ENCODE assay signal across 22 cellular contexts in genomic region chr13:42477588-42478190, GRCh38.
DNase-seq lines count a peak whose midpoint lies in the region; ATAC-seq and TF ChIP-seq lines count a peak whose summit lies in the region.
"Had no signal": no experiment of that assay in that cellular context is flagged by ENCODE, and none has a peak within 500 bp of the region (broad histone marks: within the 10 kb centered on the region; RNA-seq: fewer than 3 reads in every experiment).

No MANE protein-coding gene starts in this region.

- no peaks in the 10 kb centered on the region for H3K9me3 ChIP-seq in IMR-90 (ENCODE audit: control insufficient read depth, insufficient read depth, low read length)
- H3K9me3 ChIP-seq in osteoblast (ENCODE audit: low read depth, low read length), result no peaks in the 10 kb centered on the region
- H3K9me3 ChIP-seq in H9 (ENCODE audit: control insufficient read depth, low read depth, low read length), result peaks cover 9% of the 10 kb centered on the region
- H3K9me3 ChIP-seq: thyroid gland had no signal

- H2AK9ac ChIP-seq in IMR-90 (replicated peaks; ENCODE audit: low read depth, low read length, poor library complexity), result no peak overlapping the region

- H3K56ac ChIP-seq in IMR-90 (ENCODE audit: extremely low read depth, insufficient read depth, low read length) (no peak overlapping the region), H9 (ENCODE audit: insufficient read length, low read depth, low read length) (no peak overlapping the region)

- H3K4ac ChIP-seq in IMR-90 (ENCODE audit: low read depth, low read length), result no peak overlapping the region
- no peak overlapping the region for H3K4ac ChIP-seq in H9 (ENCODE audit: low read depth, low read length)

- no CpG with 5 or more reads among the region's 10 CpGs for WGBS in IMR-90 (ENCODE audit: extremely low coverage in 2 of 2, insufficient read length in 1 of 2), 2 experiments
- no CpG with 5 or more reads among the region's 10 CpGs for WGBS in H9 (ENCODE audit: extremely low coverage, insufficient read length, low lambda C conversion rate)

- BruUV-seq in IMR-90 (replicated peaks; lab: Mats Ljungman, UMichigan), result no TSS peak

- no peaks in the 10 kb centered on the region for H3K9me3 Mint-ChIP-seq in chondrocyte (ENCODE audit: low read depth)
- peaks cover 12 to 15% of the 10 kb centered on the region in 2 experiments for H3K9me3 Mint-ChIP-seq in H9
- H3K9me3 Mint-ChIP-seq: activated T-helper 17 cell treated with anti-CD3 and anti-CD28 coated beads, Interleukin-2, amount 50 U/mL, for 72 hours; HFFc6 had no signal

- no peak overlapping the region for H3T11ph ChIP-seq in H9 (ENCODE audit: low read length)

- H3K79me2 ChIP-seq in osteoblast (ENCODE audit: insufficient read depth, low read length), result no peaks in the 10 kb centered on the region
- H3K79me2 ChIP-seq in H9 (ENCODE audit: insufficient read depth, low read length), result no peaks in the 10 kb centered on the region

- no peak overlapping the region for H2BK120ac ChIP-seq in IMR-90 (ENCODE audit: low read depth, low read length)
- no peak overlapping the region for H2BK120ac ChIP-seq in H9 (ENCODE audit: low read depth, low read length, poor library complexity, severe bottlenecking)

- H3K23ac ChIP-seq in IMR-90 (ENCODE audit: low read depth, low read length) (no peak overlapping the region), H9 (ENCODE audit: insufficient read length, low read depth, low read length) (no peak overlapping the region)

- H3K27me3 Mint-ChIP-seq in chondrocyte (ENCODE audit: low read depth) (no peaks in the 10 kb centered on the region), H9 (ENCODE audit: low read depth) (no peaks in the 10 kb centered on the region)
- H3K27me3 Mint-ChIP-seq: activated naive CD8-positive, alpha-beta T cell treated with anti-CD3 and anti-CD28 coated beads for 36 hours; activated T-helper 17 cell treated with anti-CD3 and anti-CD28 coated beads, Interleukin-2, amount 50 U/mL, for 72 hours had no signal

- no peaks in the 10 kb centered on the region for H3K9me1 ChIP-seq in IMR-90 (ENCODE audit: insufficient read depth, low read length)

- dilution Hi-C loops in IMR-90 (cut with HindIII; ENCODE audit: low sequenced_read_pairs, unreplicated experiment), result no loop called here

- no peak for TF ChIP-seq POLR2A in IMR-90 (IDR thresholded peaks at IDR 0.05; ENCODE audit: low read depth, low read length)

- H3K79me1 ChIP-seq in IMR-90 (ENCODE audit: low read depth in 1 of 2, low read length in 2 of 2) (no peaks in the 10 kb centered on the region), H9 (ENCODE audit: insufficient read depth, low read depth, low read length, poor library complexity, severe bottlenecking) (no peaks in the 10 kb centered on the region)

- H3K4me1 ChIP-seq in IMR-90 (ENCODE audit: control insufficient read depth, insufficient read depth, low read length) (peaks cover 3% of the 10 kb centered on the region; the same call in 1 of the 2 replicates), osteoblast (ENCODE audit: insufficient read depth, low read length) (peaks cover 3% of the 10 kb centered on the region), H9 (ENCODE audit: insufficient read depth, low read length) (no peaks in the 10 kb centered on the region)
- H3K4me1 ChIP-seq: thyroid gland had no signal

- H4K5ac ChIP-seq in IMR-90 (ENCODE audit: low read depth, low read length) (no peak overlapping the region), H9 (ENCODE audit: insufficient read length, low read depth, low read length) (no peak overlapping the region)

- H3K36me3 ChIP-seq in IMR-90 (ENCODE audit: control insufficient read depth, insufficient read depth, low read length) (no peaks in the 10 kb centered on the region), osteoblast (ENCODE audit: insufficient read depth, low read length) (no peaks in the 10 kb centered on the region)
- H3K36me3 ChIP-seq: brain microvascular endothelial cell, thyroid gland had no signal

- TF ChIP-seq RAD21 in IMR-90 (IDR thresholded peaks at IDR 0.05; ENCODE audit: low read length), result no peak

- no peak for TF ChIP-seq CTCF in IMR-90 (conservative IDR thresholded peaks at IDR 0.05; ENCODE audit: low read depth, low read length)
- TF ChIP-seq CTCF in chondrocyte (IDR thresholded peaks at IDR 0.05), result no peak
- no peak for TF ChIP-seq CTCF in osteoblast (IDR thresholded peaks at IDR 0.05; ENCODE audit: extremely low read depth, low read depth, low read length)
- TF ChIP-seq CTCF in H9 (conservative IDR thresholded peaks at IDR 0.05), result no peak

- H3K4me2 ChIP-seq in IMR-90 (ENCODE audit: low read depth, low read length), result peak overlapping the region; percentile 24; the same call in 1 of the 2 replicates
- H3K4me2 ChIP-seq in osteoblast (ENCODE audit: insufficient read depth, low read length), result no peak overlapping the region
- no peak overlapping the region for H3K4me2 ChIP-seq in H9 (ENCODE audit: insufficient read depth, insufficient read length, low read length)
- H3K4me2 ChIP-seq: KMS-11 had no signal

- H3K27ac Mint-ChIP-seq in chondrocyte (ENCODE audit: unreplicated experiment) (peak overlapping the region; percentile 17), H9 (no peak overlapping the region)
- H3K27ac Mint-ChIP-seq: activated naive CD8-positive, alpha-beta T cell treated with anti-CD3 and anti-CD28 coated beads for 36 hours; activated T-helper 17 cell treated with anti-CD3 and anti-CD28 coated beads, Interleukin-2, amount 50 U/mL, for 72 hours; endodermal cell; HFFc6; T-helper 2 cell treated with Interferon-gamma antibody and Interleukin-4, amounts not matched to agents 5 μg/mL and 100 μg/mL, for 36 hours had no signal

- peak overlapping the region; percentile 16 for H2AFZ ChIP-seq in IMR-90 (replicated peaks; ENCODE audit: low read length, poor library complexity)
- H2AFZ ChIP-seq in osteoblast (ENCODE audit: low read length), result peak overlapping the region; percentile 77
- H2AFZ ChIP-seq in H9 (ENCODE audit: low read length), result no peak overlapping the region

- no peak overlapping the region for H2BK15ac ChIP-seq in IMR-90 (ENCODE audit: low read depth, low read length)
- H2BK15ac ChIP-seq in H9 (ENCODE audit: low read depth, low read length), result no peak overlapping the region

- no peak for ATAC-seq in IMR-90 (ENCODE audit: low read depth)
- ATAC-seq: activated T-helper 17 cell treated with anti-CD3 and anti-CD28 coated beads, Interleukin-2, amount 50 U/mL, for 72 hours; stimulated activated naive CD8-positive, alpha-beta T cell treated with anti-CD3 and anti-CD28 coated beads, Interleukin-15, Interleukin-2, amounts not matched to agents 100 U/mL and 50 U/mL, for 24 hours had no signal

- H3K4me1 Mint-ChIP-seq in chondrocyte (ENCODE audit: low read depth) (peaks cover 23% of the 10 kb centered on the region), H9 (peaks cover 3 to 5% of the 10 kb centered on the region in 2 experiments; a peak in 3 of 4 replicates)

- H3K27ac ChIP-seq in IMR-90 (ENCODE audit: insufficient read depth, low read length) (no peak overlapping the region; the same call in 1 of the 2 replicates), osteoblast (ENCODE audit: low read depth, low read length) (no peak overlapping the region), H9 (ENCODE audit: insufficient read length, low read depth, low read length) (no peak overlapping the region)
- H3K27ac ChIP-seq: brain microvascular endothelial cell, coronary artery, KMS-11, RWPE1, thyroid gland had no signal

- no peak overlapping the region for H3K4me3 Mint-ChIP-seq in chondrocyte (ENCODE audit: unreplicated experiment)
- H3K4me3 Mint-ChIP-seq in H9, result no peak overlapping the region
- H3K4me3 Mint-ChIP-seq: activated naive CD8-positive, alpha-beta T cell treated with anti-CD3 and anti-CD28 coated beads for 36 hours; activated T-helper 17 cell treated with anti-CD3 and anti-CD28 coated beads, Interleukin-2, amount 50 U/mL, for 72 hours; endodermal cell; HFFc6; T-helper 2 cell treated with Interferon-gamma antibody and Interleukin-4, amounts not matched to agents 5 μg/mL and 100 μg/mL, for 36 hours had no signal

- no peak overlapping the region for H3K14ac ChIP-seq in IMR-90 (replicated peaks; ENCODE audit: low read depth, low read length)
- no peak overlapping the region for H3K14ac ChIP-seq in H9 (ENCODE audit: insufficient read depth, low read length)

- no peak overlapping the region for H4K91ac ChIP-seq in IMR-90 (ENCODE audit: insufficient read depth, low read depth, low read length)
- H4K91ac ChIP-seq in H9 (ENCODE audit: insufficient read length, low read depth, low read length), result no peak overlapping the region

- no peak overlapping the region for H2AK5ac ChIP-seq in IMR-90 (ENCODE audit: low read depth, low read length)
- H2AK5ac ChIP-seq in H9 (ENCODE audit: insufficient read length, low read length), result no peak overlapping the region

- CTCF ChIA-PET in IMR-90 (lab: Yijun Ruan, JAX), result interaction anchor here (1.4 kb wide), 1 partner anchor 16 kb away, joined by 3 read pairs; no protein-coding TSS in a partner anchor

- H4K20me1 ChIP-seq in IMR-90 (ENCODE audit: insufficient read depth, low read length), result no peaks in the 10 kb centered on the region
- H4K20me1 ChIP-seq in osteoblast (ENCODE audit: insufficient read depth, low read length), result no peaks in the 10 kb centered on the region
- H4K20me1 ChIP-seq in H9 (ENCODE audit: control insufficient read depth, insufficient read depth, insufficient read length), result no peaks in the 10 kb centered on the region

- H2BK5ac ChIP-seq in IMR-90 (ENCODE audit: low read depth, low read length, poor library complexity, severe bottlenecking) (no peak overlapping the region), H9 (ENCODE audit: insufficient read length, low read length) (no peak overlapping the region)

- H2BK20ac ChIP-seq in IMR-90 (ENCODE audit: low read depth, low read length) (no peak overlapping the region), H9 (ENCODE audit: low read depth, low read length, poor library complexity, severe bottlenecking) (no peak overlapping the region)

- in situ Hi-C loops in IMR-90 (cut with MboI; ENCODE audit: low sequenced_read_pairs), result no loop called here

- no peaks in the 10 kb centered on the region for H3K23me2 ChIP-seq in H9 (ENCODE audit: insufficient read length, low read depth, low read length, poor library complexity, severe bottlenecking)

- POLR2A ChIA-PET in IMR-90 (lab: Charles Lee; ENCODE audit: unreplicated experiment), result no interaction called here

- no peak for DNase-seq in IMR-90
- peak; percentile 51 for DNase-seq in NCI-H1694 treated with DMSO at 0.1 percent for 48 hours (lab: John Stamatoyannopoulos, UW)
- DNase-seq in chondrocyte (ENCODE audit: low spot score), result no peak
- no peak for DNase-seq in osteoblast (ENCODE audit: insufficient read length, low spot score, missing footprints)
- no peak for DNase-seq in stimulated activated CD4-positive, alpha-beta T cell treated with anti-CD3 and anti-CD28 coated beads, Interleukin-2, amount 100 ng/mL, for 48 hours
- no peak for DNase-seq in H9
- no peak for DNase-seq in NOMO-1 (lab: John Stamatoyannopoulos, UW; ENCODE audit: unreplicated experiment in 2 of 2)
- DNase-seq: activated CD4-positive, alpha-beta T cell treated with anti-CD3 and anti-CD28 coated beads, Interleukin-2, amount 50 U/mL, for 1 hour; activated naive CD8-positive, alpha-beta T cell treated with anti-CD3 and anti-CD28 coated beads for 36 hours; endodermal cell; NCI-H1048; NCI-H2081 treated with DMSO at 0.1 percent for 48 hours; NCI-H510A; stimulated activated naive CD8-positive, alpha-beta T cell treated with anti-CD3 and anti-CD28 coated beads, Interleukin-15, Interleukin-2, amounts not matched to agents 100 U/mL and 50 U/mL, for 24 hours; thyroid gland had no signal

- H3K4me3 ChIP-seq in IMR-90 (ENCODE audit: insufficient read depth, low read depth, low read length) (no peak overlapping the region), osteoblast (ENCODE audit: insufficient read depth, low read length) (no peak overlapping the region)
- H3K4me3 ChIP-seq: coronary artery, thyroid gland had no signal

- no peak overlapping the region for H3K18ac ChIP-seq in IMR-90 (ENCODE audit: low read depth, low read length)
- no peak overlapping the region for H3K18ac ChIP-seq in H9 (ENCODE audit: insufficient read length, low read depth, low read length)

- H4K8ac ChIP-seq in IMR-90 (ENCODE audit: low read depth in 2 of 2, low read length in 2 of 2) (no peak overlapping the region), H9 (replicated peaks; ENCODE audit: insufficient read length, low read depth, low read length) (no peak overlapping the region)

- no peak overlapping the region for H2BK12ac ChIP-seq in H9 (ENCODE audit: insufficient read length, low read depth, low read length)

- intact Hi-C loops in IMR-90 (cut with micrococcal nuclease), result no loop called here

- no peak overlapping the region for H3K9ac ChIP-seq in IMR-90 (ENCODE audit: low read depth, low read length)
- H3K9ac ChIP-seq in H9 (ENCODE audit: extremely low read depth, insufficient read length, low read length), result no peak overlapping the region
- H3K9ac ChIP-seq: KMS-11 had no signal

- H3K36me3 Mint-ChIP-seq in chondrocyte (ENCODE audit: low read depth) (no peaks in the 10 kb centered on the region), H9 (ENCODE audit: insufficient read depth in 1 of 3, low read depth in 3 of 3) (peaks cover 2 to 21% (median 2%) of the 10 kb centered on the region in 3 experiments; a peak in 5 of 7 replicates)

- H3K27me3 ChIP-seq in IMR-90 (ENCODE audit: control insufficient read depth, insufficient read depth, low read length), result peaks cover 2% of the 10 kb centered on the region; the same call in 1 of the 2 replicates
- peaks cover 6% of the 10 kb centered on the region for H3K27me3 ChIP-seq in osteoblast (ENCODE audit: insufficient read depth, low read length)
- no peaks in the 10 kb centered on the region for H3K27me3 ChIP-seq in H9 (ENCODE audit: insufficient read depth, low read length)
- H3K27me3 ChIP-seq: brain microvascular endothelial cell, thyroid gland had no signal
